Comparison of ENCODE assay signal across 18 cellular contexts in the genomic region with DNA sequence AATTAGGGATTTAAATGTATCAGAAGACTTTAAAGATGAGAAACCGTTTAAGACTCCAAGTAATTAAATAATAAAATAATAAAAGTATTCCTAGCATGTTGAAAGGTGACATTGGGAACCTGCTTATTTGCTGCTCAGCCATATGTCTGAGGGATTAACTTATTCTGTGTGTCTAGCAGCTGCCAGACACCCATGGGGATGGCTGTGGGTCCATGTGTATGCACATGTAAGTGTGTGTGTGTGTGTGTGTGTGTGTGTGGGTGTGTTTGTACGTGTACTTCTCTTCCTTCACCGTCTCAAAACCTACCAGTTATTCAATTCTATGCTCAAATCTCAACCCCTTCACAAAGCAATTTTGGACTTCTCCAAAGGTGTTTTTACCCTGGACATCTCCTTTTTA.
A peak's percentile ranks its signal among the peaks of the same experiment; 100 is the strongest.
DNase-seq lines count a peak whose midpoint lies in the region; FAIRE-seq and TF ChIP-seq lines count a peak whose summit lies in the region.
"Had no signal": no experiment of that assay in that cellular context is flagged by ENCODE, and none has a peak within 500 bp of the region (broad histone marks: within the 10 kb centered on the region; RNA-seq: fewer than 3 reads in every experiment).

No MANE protein-coding gene starts in this region.

- 82 to 97% (median 84%) methylated on average over 3 of the region's 3 CpGs for WGBS in stomach, 5 donors

- H3K4me1 ChIP-seq in muscle layer of colon (ENCODE audit: insufficient read depth, low read length) (peaks cover 60% of the 10 kb centered on the region), stomach (peaks cover 24 to 75% (median 60%) of the 10 kb centered on the region in 4 donors)

- H3K9me3 ChIP-seq in WERI-Rb-1 (ENCODE audit: severe bottlenecking) (no peaks in the 10 kb centered on the region), muscle layer of colon (ENCODE audit: low read length) (no peaks in the 10 kb centered on the region), stomach (no peaks in the 10 kb centered on the region)
- H3K9me3 ChIP-seq: neutrophil, Peyer's patch had no signal

- no peak overlapping the region for H3K4me3 ChIP-seq in WERI-Rb-1 (ENCODE audit: low read depth, low read length)
- no peak overlapping the region for H3K4me3 ChIP-seq in muscle layer of colon (ENCODE audit: low read depth in 1 of 2, low read length in 2 of 2)
- no peak overlapping the region for H3K4me3 ChIP-seq in stomach
- H3K4me3 ChIP-seq: Peyer's patch had no signal

- no peak for TF ChIP-seq EP300 in stomach (IDR thresholded peaks at IDR 0.05)

- peak; percentile 48 for FAIRE-seq in GM18507 (lab: Jason Lieb, UNC)
- no peak for FAIRE-seq in HTR-8/SVneo (lab: Jason Lieb, UNC)
- FAIRE-seq: H1 had no signal

- intact Hi-C loops in stomach (cut with DNase I; ENCODE audit: low total_unique reads): no loop called here

- H3K36me3 ChIP-seq in WERI-Rb-1 (no peaks in the 10 kb centered on the region), muscle layer of colon (ENCODE audit: insufficient read depth, low read length) (no peaks in the 10 kb centered on the region), stomach (no peaks in the 10 kb centered on the region)
- H3K36me3 ChIP-seq: neutrophil, Peyer's patch had no signal

- no peak for TF ChIP-seq POLR2A in stomach (IDR thresholded peaks at IDR 0.05)

- no peak overlapping the region for H3K9ac ChIP-seq in muscle layer of colon (ENCODE audit: low read length)

- H3K27ac ChIP-seq in WERI-Rb-1 (peak overlapping the region; percentile 58), muscle layer of colon (ENCODE audit: low read depth, low read length) (peak overlapping the region; percentile 87), stomach (peak overlapping the region in 4 of 5 donors; percentile 81 to 90 (median 86))
- H3K27ac ChIP-seq: neutrophil, VCaP had no signal

- H3K27me3 ChIP-seq in WERI-Rb-1 (ENCODE audit: insufficient read depth, low read depth, severe bottlenecking) (no peaks in the 10 kb centered on the region), muscle layer of colon (ENCODE audit: control insufficient read depth in 1 of 2, insufficient read depth in 2 of 2, low read length in 2 of 2) (no peaks in the 10 kb centered on the region), stomach (no peaks in the 10 kb centered on the region)
- H3K27me3 ChIP-seq: neutrophil, Peyer's patch had no signal

- DNase-seq in GM18507 (ENCODE audit: extremely low spot score, insufficient read length, low read depth): no peak
- DNase-seq in WERI-Rb-1: peak; percentile 72
- no peak for DNase-seq in stomach
- DNase-seq in HTR-8/SVneo (ENCODE audit: insufficient read length, low spot score): no peak
- DNase-seq in retina: no peak
- no peak for DNase-seq in GF-D8 (lab: John Stamatoyannopoulos, UW)
- DNase-seq: activated CD8-positive, alpha-beta T cell treated with anti-CD3 and anti-CD28 coated beads for 36 hours; activated naive CD4-positive, alpha-beta T cell treated with Interleukin-2 at 50 U/mL for 16 hours; aorta; CD4-positive, alpha-beta memory T cell; DMS79; effector memory CD4-positive, alpha-beta T cell; KBM-7 had no signal

- TF ChIP-seq CTCF in WERI-Rb-1 (IDR thresholded peaks at IDR 0.05; ENCODE audit: low read depth, low read length): no peak
- TF ChIP-seq CTCF in stomach (IDR thresholded peaks at IDR 0.05): no peak
